16 cellular contexts compared by ENCODE assay signal in genomic region chr16:22346463-22346862, GRCh38. TPM values are rescaled to one million over a fixed set of nuclear protein-coding genes. Genes with fewer than 3 reads are reported as not detected.
DNase-seq lines count a peak whose midpoint lies in the region; ATAC-seq, FAIRE-seq and TF ChIP-seq lines count a peak whose summit lies in the region.
"Had no signal": no experiment of that assay in that cellular context is flagged by ENCODE, and none has a peak within 500 bp of the region (broad histone marks: within the 10 kb centered on the region; RNA-seq: fewer than 3 reads in every experiment).

No MANE protein-coding gene starts in this region.

- no peak for FAIRE-seq in HepG2 (lab: Jason Lieb, UNC)
- FAIRE-seq: astrocyte, H54 had no signal

- in situ Hi-C loops in HepG2 (cut with HindIII; ENCODE audit: extremely low pct_ligation_motif_present, low pct_unique_long_range_greater_than_20kb), result loop anchor here (25.0 kb wide), 2 partner anchors 784 to 1184 kb away; partner anchors contain the start of genes DNAH3 and LDAF1
- in situ Hi-C loops in gastrocnemius medialis (cut with MboI; ENCODE audit: low sequenced_read_pairs in 4 of 4), result loop anchor here in 1 of 4 donors (25.0 kb wide), 1 partner anchor 1159 kb away; no protein-coding TSS in a partner anchor

- H3K9ac ChIP-seq in HCT116 (ENCODE audit: low read length) (no peak overlapping the region), HepG2 (ENCODE audit: insufficient read depth, low read depth, low read length) (no peak overlapping the region)
- H3K9ac ChIP-seq: parathyroid adenoma had no signal

- H3K27ac ChIP-seq in A673 (ENCODE audit: low read depth, low read length, poor library complexity, severe bottlenecking) (no peak overlapping the region), HCT116 (ENCODE audit: low read depth, low read length) (no peak overlapping the region), cingulate gyrus (ENCODE audit: low read depth, low read length) (peak overlapping the region; percentile 14), HepG2 (ENCODE audit: extremely low read length, insufficient read depth, low read length) (no peak overlapping the region), gastrocnemius medialis (no peak overlapping the region)
- H3K27ac ChIP-seq: parathyroid adenoma had no signal

- H3K4me1 ChIP-seq in A673 (ENCODE audit: insufficient read depth, low read length, poor library complexity, severe bottlenecking), result no peaks in the 10 kb centered on the region
- no peaks in the 10 kb centered on the region for H3K4me1 ChIP-seq in HCT116 (ENCODE audit: control insufficient read depth in 1 of 2, insufficient read depth in 2 of 2, low read length in 2 of 2)
- no peaks in the 10 kb centered on the region for H3K4me1 ChIP-seq in HepG2 (ENCODE audit: insufficient read depth, low read length)
- no peaks in the 10 kb centered on the region for H3K4me1 ChIP-seq in gastrocnemius medialis
- H3K4me1 ChIP-seq: BE2C, parathyroid adenoma had no signal

- no peak overlapping the region for H3K4me2 ChIP-seq in HCT116 (ENCODE audit: low read length)
- no peak overlapping the region for H3K4me2 ChIP-seq in HepG2 (ENCODE audit: low read depth, low read length)

- DNase-seq in A673 (ENCODE audit: low spot score), result no peak
- DNase-seq in HCT116 (ENCODE audit: low read depth, low spot score), result no peak
- no peak for DNase-seq in HepG2 (ENCODE audit: low spot score)
- DNase-seq in gastrocnemius medialis, result no peak
- no peak for DNase-seq in lower leg skin (ENCODE audit: low spot score in 2 of 2)
- no peak for DNase-seq in GM10248 (ENCODE audit: extremely low spot score)
- DNase-seq: BE2C, DMS79 treated with DMSO at 0.1 percent for 48 hours, NCI-H1417, NCI-H510A, PC-3 had no signal

- TF ChIP-seq RAD21 in HCT116 (IDR thresholded peaks at IDR 0.05; ENCODE audit: low read depth) (no peak), HepG2 (CRISPR knock-in tag; IDR thresholded peaks at IDR 0.05) (no peak)

- RAD21 ChIA-PET in HCT116 (lab: Charles Lee; ENCODE audit: low non-redundant PET in 1 of 2, low total read pairs in 2 of 2, uncharacterized antibody in 2 of 2, unreplicated experiment in 2 of 2), result no interaction called here

- H3K36me3 ChIP-seq in A673 (ENCODE audit: insufficient read depth, low read length, poor library complexity, severe bottlenecking) (peaks cover 53% of the 10 kb centered on the region), HCT116 (ENCODE audit: control insufficient read depth in 1 of 2, insufficient read depth in 2 of 2, low read length in 2 of 2) (peaks cover 15 to 32% of the 10 kb centered on the region in 2 experiments; a peak in 3 of 4 replicates), HepG2 (replicated peaks in 1 of 2; ENCODE audit: control insufficient read depth in 1 of 2, insufficient read depth in 2 of 2, low read length in 2 of 2) (peaks cover 39 to 61% of the 10 kb centered on the region in 2 experiments), gastrocnemius medialis (peaks cover 0 to 32% of the 10 kb centered on the region in 2 donors)

- ATAC-seq in HCT116 (no peak), HepG2 (0 out of 3 replicates have a peak, but pooled peaks have one; percentile 17), gastrocnemius medialis (no peak), HG03460 (IDR thresholded peaks at IDR 0.05; ENCODE audit: unreplicated experiment) (no peak)
- ATAC-seq: PC-3 had no signal

- no peaks in the 10 kb centered on the region for H3K9me2 ChIP-seq in HCT116 (ENCODE audit: insufficient read depth)

- BruUV-seq in A673 (replicated peaks; lab: Mats Ljungman, UMichigan) (TSS peak; percentile 55), HCT116 (replicated peaks; lab: Mats Ljungman, UMichigan) (TSS peak; percentile 33), HepG2 (replicated peaks; lab: Mats Ljungman, UMichigan) (TSS peak; percentile 46)

- TF ChIP-seq CTCF in A673 (conservative IDR thresholded peaks at IDR 0.05; ENCODE audit: low read depth, low read length), result no peak
- no peak for TF ChIP-seq CTCF in HCT116 (IDR thresholded peaks at IDR 0.05 in 2 of 3, conservative IDR thresholded peaks at IDR 0.05 in 1 of 3; ENCODE audit: borderline replicate concordance in 1 of 3, insufficient read depth in 1 of 3, low read depth in 2 of 3, low read length in 2 of 3)
- TF ChIP-seq CTCF in HepG2 (CRISPR knock-in tag; IDR thresholded peaks at IDR 0.05), result no peak
- TF ChIP-seq CTCF in gastrocnemius medialis (IDR thresholded peaks at IDR 0.05 in 4 of 5, conservative IDR thresholded peaks at IDR 0.05 in 1 of 5), result no peak
- no peak for TF ChIP-seq CTCF in lower leg skin (IDR thresholded peaks at IDR 0.05)
- TF ChIP-seq CTCF in GM10248 (IDR thresholded peaks at IDR 0.05; ENCODE audit: control extremely low read depth, extremely low read depth, low read depth, missing control alignments), result no peak

- intact Hi-C loops in A673 (cut with micrococcal nuclease; ENCODE audit: unreplicated experiment) (no loop called here), HCT116 (cut with micrococcal nuclease) (no loop called here), HepG2 (cut with micrococcal nuclease; ENCODE audit: unreplicated experiment) (no loop called here), gastrocnemius medialis (cut with DNase I; ENCODE audit: low total_unique reads) (no loop called here), lower leg skin (cut with DNase I; ENCODE audit: low total_unique reads) (no loop called here)

- TF ChIP-seq EP300 in HepG2 (IDR thresholded peaks at IDR 0.05; ENCODE audit: low read depth in 2 of 2, low read length in 2 of 2), result no peak
- no peak for TF ChIP-seq EP300 in HepG2 (CRISPR knock-in tag; IDR thresholded peaks at IDR 0.05; ENCODE audit: borderline replicate concordance)

- no peaks in the 10 kb centered on the region for H3K9me3 ChIP-seq in A673 (ENCODE audit: low read depth, low read length, poor library complexity, severe bottlenecking)
- no peaks in the 10 kb centered on the region for H3K9me3 ChIP-seq in HCT116 (ENCODE audit: control insufficient read depth in 1 of 2, insufficient read depth in 1 of 2, low read depth in 1 of 2, low read length in 2 of 2)
- no peaks in the 10 kb centered on the region for H3K9me3 ChIP-seq in HepG2 (ENCODE audit: low read length)
- H3K9me3 ChIP-seq in gastrocnemius medialis, result no peaks in the 10 kb centered on the region
- H3K9me3 ChIP-seq: BE2C had no signal

- 83% methylated on average over 8 of the region's 8 CpGs for WGBS in HepG2 (ENCODE audit: low lambda C conversion rate)
- 66 to 73% methylated on average over 8 of the region's 8 CpGs for WGBS in lower leg skin, 2 donors

- CTCF ChIA-PET in A673 (lab: Charles Lee), result no interaction called here
- CTCF ChIA-PET in HCT116 (lab: Charles Lee), result no interaction called here
- CTCF ChIA-PET in HepG2 (lab: Yijun Ruan, JAX; ENCODE audit: low intra/inter-chr PET ratio, low total read pairs), result no interaction called here
- CTCF ChIA-PET in GM10248 (lab: Yijun Ruan, JAX), result interaction anchor here (0.9 to 1.8 kb wide), 4 partner anchors 9 to 18 kb away, joined by 3 to 10 read pairs (median 4); no protein-coding TSS in a partner anchor

- H2AFZ ChIP-seq in HCT116 (ENCODE audit: low read depth, low read length, poor library complexity, severe bottlenecking), result no peak overlapping the region
- H2AFZ ChIP-seq in HepG2 (ENCODE audit: low read length), result no peak overlapping the region
- H2AFZ ChIP-seq: parathyroid adenoma had no signal

- POLR2A ChIA-PET in A673 (lab: Charles Lee; ENCODE audit: low non-redundant PET) (no interaction called here), HCT116 (lab: Charles Lee) (no interaction called here), HepG2 (lab: Yijun Ruan, JAX) (interaction anchor here (1.0 to 2.1 kb wide), 2 partner anchors 10 to 27 kb away, joined by 3 to 6 read pairs; no protein-coding TSS in a partner anchor), GM10248 (lab: Yijun Ruan, JAX) (no interaction called here)

- TF ChIP-seq POLR2A in HCT116 (IDR thresholded peaks at IDR 0.05; ENCODE audit: borderline replicate concordance, extremely low read depth, insufficient read depth, insufficient read length) (no peak), HepG2 (IDR thresholded peaks at IDR 0.05; ENCODE audit: insufficient read depth in 1 of 2, low read depth in 2 of 2, low read length in 2 of 2) (no peak), gastrocnemius medialis (IDR thresholded peaks at IDR 0.05) (no peak), lower leg skin (IDR thresholded peaks at IDR 0.05) (no peak)

- H4K20me1 ChIP-seq in HCT116 (ENCODE audit: insufficient read depth), result no peaks in the 10 kb centered on the region
- peaks cover 5% of the 10 kb centered on the region; the same call in 1 of the 2 replicates for H4K20me1 ChIP-seq in HepG2 (ENCODE audit: insufficient read depth, low read length)

- H3K27me3 ChIP-seq in A673 (replicated peaks; ENCODE audit: insufficient read depth, low read depth, low read length, poor library complexity) (no peaks in the 10 kb centered on the region), HCT116 (ENCODE audit: insufficient read depth, low read length) (no peaks in the 10 kb centered on the region), HepG2 (ENCODE audit: control insufficient read depth in 1 of 2, insufficient read depth in 2 of 2, low read length in 2 of 2) (no peaks in the 10 kb centered on the region), gastrocnemius medialis (no peaks in the 10 kb centered on the region)
- H3K27me3 ChIP-seq: BE2C had no signal

- H3K4me3 ChIP-seq in A673 (ENCODE audit: low read depth, low read length, poor library complexity, severe bottlenecking) (no peak overlapping the region), HCT116 (replicated peaks in 1 of 2; ENCODE audit: low read depth in 1 of 2, low read length in 2 of 2) (no peak overlapping the region), HepG2 (replicated peaks in 1 of 3; ENCODE audit: insufficient read depth in 1 of 3, low read depth in 2 of 3, low read length in 3 of 3) (no peak overlapping the region), gastrocnemius medialis (no peak overlapping the region), lower leg skin (ENCODE audit: low read depth, poor library complexity, severe bottlenecking) (no peak overlapping the region)

- peaks cover 16% of the 10 kb centered on the region for H3K79me2 ChIP-seq in HCT116 (ENCODE audit: insufficient read depth, low read length)
- peaks cover 4% of the 10 kb centered on the region for H3K79me2 ChIP-seq in HepG2 (ENCODE audit: insufficient read depth, low read length)
- H3K79me2 ChIP-seq: parathyroid adenoma had no signal

RNA-seq across cellular contexts. Expression of gene CDR2, which starts 28.0 kb away (rescaled TPM):
- 34.5 and 40.5 TPM in 2 replicates for total RNA-seq in A673 (2021)
- 27.3 TPM for total RNA-seq in HCT116 (2021; ENCODE audit: unreplicated experiment)
- 21.3 and 21.8 TPM in 2 replicates for polyA plus RNA-seq in HCT116 (2012)
- total RNA-seq in HepG2 (2016; rRNA removed; fragmentation: Illumina TruSeq; extraction: Trizol), result 59.0 and 76.7 TPM in 2 replicates
- 20.7 and 23.8 TPM in 2 replicates for total RNA-seq in HepG2 (2016; cell fraction: cytosol; rRNA removed; fragmentation: Illumina TruSeq; extraction: Trizol; ENCODE audit: low read depth)
- total RNA-seq in HepG2 (2016; cell fraction: insoluble cytoplasmic fraction; rRNA removed; fragmentation: Illumina TruSeq; extraction: Trizol), result 60.0 and 73.9 TPM in 2 replicates
- 44.0 and 46.8 TPM in 2 replicates for total RNA-seq in HepG2 (2016; cell fraction: membrane; rRNA removed; fragmentation: Illumina TruSeq; extraction: Trizol)
- total RNA-seq in HepG2 (2016; cell fraction: nucleus; rRNA removed; fragmentation: Illumina TruSeq; extraction: Trizol), result 34.8 and 41.9 TPM in 2 replicates
- 67.5 and 78.9 TPM in 2 replicates for polyA plus RNA-seq in HepG2 (2011; rRNA removed)
- polyA plus RNA-seq in HepG2 (2011; cell fraction: cytosol; rRNA removed), result 60.0 and 71.4 TPM in 2 replicates
- 32.2 and 35.4 TPM in 2 replicates for polyA plus RNA-seq in HepG2 (2011; cell fraction: nucleus; rRNA removed)
- polyA plus RNA-seq in HepG2 (2012), result 42.9 and 53.6 TPM in 2 replicates
- polyA plus RNA-seq in HepG2 (2016; cell fraction: cytosol; fragmentation: Illumina TruSeq; extraction: Trizol; ENCODE audit: low read depth), result 9.2 and 11.4 TPM in 2 replicates
- 89.8 and 91.4 TPM in 2 replicates for polyA plus RNA-seq in HepG2 (2016; cell fraction: insoluble cytoplasmic fraction; fragmentation: Illumina TruSeq; extraction: Trizol; ENCODE audit: low read depth)
- 27.9 and 34.0 TPM in 2 replicates for polyA plus RNA-seq in HepG2 (2016; cell fraction: membrane; fragmentation: Illumina TruSeq; extraction: Trizol; ENCODE audit: low read depth)
- 73.8 and 74.1 TPM in 2 replicates for polyA plus RNA-seq in HepG2 (2016; cell fraction: nucleus; fragmentation: Illumina TruSeq; extraction: Trizol; ENCODE audit: insufficient read depth, low read depth)
- 12.4 and 45.2 TPM in 2 replicates for polyA minus RNA-seq in HepG2 (2011; rRNA and poly(A)+ RNA removed; ENCODE audit: low replicate concordance)
- polyA minus RNA-seq in HepG2 (2011; cell fraction: cytosol; rRNA and poly(A)+ RNA removed), result 55.0 and 56.7 TPM in 2 replicates
- polyA minus RNA-seq in HepG2 (2011; cell fraction: nucleus; rRNA and poly(A)+ RNA removed), result 52.0 and 54.7 TPM in 2 replicates
- total RNA-seq in gastrocnemius medialis, result 1 to 10 TPM; 4.1 to 7.6 (median 7.3) TPM
- 10 to 100 TPM in 3 of 4 donors, 1 to 10 TPM in 1; 8.5 to 30.3 (median 16.2) TPM for total RNA-seq in lower leg skin

RNA-seq across cellular contexts. Expression of gene POLR3E, which starts 49.3 kb away (rescaled TPM):
- total RNA-seq in A673 (2021) (69.8 and 80.6 TPM in 2 replicates), HCT116 (2021; ENCODE audit: unreplicated experiment) (65.0 TPM), HepG2 (2016; rRNA removed; fragmentation: Illumina TruSeq; extraction: Trizol) (94.8 and 135 TPM in 2 replicates), gastrocnemius medialis (100 to 1,000 TPM; 105 to 182 (median 116) TPM), lower leg skin (10 to 100 TPM; 64.7 to 74.0 (median 71.4) TPM)
- polyA plus RNA-seq in HCT116 (2012), result 58.1 and 61.8 TPM in 2 replicates
- total RNA-seq in HepG2 (2016; cell fraction: cytosol; rRNA removed; fragmentation: Illumina TruSeq; extraction: Trizol; ENCODE audit: low read depth), result 40.5 and 40.7 TPM in 2 replicates
- total RNA-seq in HepG2 (2016; cell fraction: insoluble cytoplasmic fraction; rRNA removed; fragmentation: Illumina TruSeq; extraction: Trizol), result 93.2 and 125 TPM in 2 replicates
- total RNA-seq in HepG2 (2016; cell fraction: membrane; rRNA removed; fragmentation: Illumina TruSeq; extraction: Trizol), result 103 and 106 TPM in 2 replicates
- total RNA-seq in HepG2 (2016; cell fraction: nucleus; rRNA removed; fragmentation: Illumina TruSeq; extraction: Trizol), result 115 and 134 TPM in 2 replicates
- polyA plus RNA-seq in HepG2 (2011; rRNA removed), result 262 and 280 TPM in 2 replicates
- 132 and 169 TPM in 2 replicates for polyA plus RNA-seq in HepG2 (2011; cell fraction: cytosol; rRNA removed)
- 753 and 830 TPM in 2 replicates for polyA plus RNA-seq in HepG2 (2011; cell fraction: nucleus; rRNA removed)
- polyA plus RNA-seq in HepG2 (2012), result 105 and 114 TPM in 2 replicates
- polyA plus RNA-seq in HepG2 (2016; cell fraction: cytosol; fragmentation: Illumina TruSeq; extraction: Trizol; ENCODE audit: low read depth), result 31.3 and 37.9 TPM in 2 replicates
- 94.5 and 105 TPM in 2 replicates for polyA plus RNA-seq in HepG2 (2016; cell fraction: insoluble cytoplasmic fraction; fragmentation: Illumina TruSeq; extraction: Trizol; ENCODE audit: low read depth)
- 62.4 and 65.8 TPM in 2 replicates for polyA plus RNA-seq in HepG2 (2016; cell fraction: membrane; fragmentation: Illumina TruSeq; extraction: Trizol; ENCODE audit: low read depth)
- polyA plus RNA-seq in HepG2 (2016; cell fraction: nucleus; fragmentation: Illumina TruSeq; extraction: Trizol; ENCODE audit: insufficient read depth, low read depth), result 279 and 292 TPM in 2 replicates
- 472 and 743 TPM in 2 replicates for polyA minus RNA-seq in HepG2 (2011; rRNA and poly(A)+ RNA removed; ENCODE audit: low replicate concordance)
- 96.6 and 110 TPM in 2 replicates for polyA minus RNA-seq in HepG2 (2011; cell fraction: cytosol; rRNA and poly(A)+ RNA removed)
- polyA minus RNA-seq in HepG2 (2011; cell fraction: nucleus; rRNA and poly(A)+ RNA removed), result 279 and 332 TPM in 2 replicates
